8 cellular contexts compared by ENCODE assay signal in the genomic region with DNA sequence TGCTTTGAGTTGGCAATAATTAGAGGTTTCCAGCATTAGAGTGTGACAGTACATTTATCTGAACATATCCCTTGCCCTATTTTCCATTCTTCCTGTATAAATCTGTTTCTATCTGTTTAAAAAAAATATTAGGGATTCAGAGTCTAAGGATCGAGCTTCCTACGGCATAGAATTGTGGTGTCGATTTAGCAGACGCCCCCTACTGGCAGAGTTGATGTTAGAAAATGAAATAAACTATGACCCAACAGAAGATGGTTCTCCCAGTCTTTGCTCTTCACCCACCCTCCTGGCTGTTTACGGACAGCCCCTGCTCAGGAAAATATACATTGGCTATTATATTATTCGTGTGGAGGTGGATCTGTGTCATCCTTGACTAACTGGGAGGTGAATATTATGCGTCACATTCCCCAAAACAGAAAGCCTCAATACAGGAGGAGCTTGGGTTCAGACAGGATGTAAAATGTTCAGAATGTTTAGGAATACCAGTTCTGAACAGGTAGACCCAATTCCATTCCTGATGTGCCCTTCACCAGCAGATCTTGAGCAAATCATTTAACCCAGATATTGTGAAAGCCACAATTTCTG. TPM values are rescaled to one million over a fixed set of nuclear protein-coding genes. Genes with fewer than 3 reads are reported as not detected.
A peak's percentile ranks its signal among the peaks of the same experiment; 100 is the strongest.
DNase-seq lines count a peak whose midpoint lies in the region; ATAC-seq, FAIRE-seq and TF ChIP-seq lines count a peak whose summit lies in the region.

No MANE protein-coding gene starts in this region.

- no peaks in the 10 kb centered on the region for H3K36me3 ChIP-seq in RWPE2 (ENCODE audit: low read depth)
- H3K36me3 ChIP-seq in GM12878 (ENCODE audit: control insufficient read depth in 2 of 2, insufficient read depth in 2 of 2, low read length in 1 of 2): no peaks in the 10 kb centered on the region
- H3K36me3 ChIP-seq in left lung: no peaks in the 10 kb centered on the region
- no peaks in the 10 kb centered on the region for H3K36me3 ChIP-seq in tibial nerve

- SMC1A ChIA-PET in GM12878 (lab: Charles Lee; ENCODE audit: uncharacterized antibody, unreplicated experiment): interaction anchor here (0.7 to 12.6 kb wide), 29 partner anchors 10 to 154 kb away, joined by 3 to 165 read pairs (median 5); a partner anchor contains a TSS

- H3K9me3 ChIP-seq in RWPE2 (ENCODE audit: severe bottlenecking) (no peaks in the 10 kb centered on the region), GM12878 (replicated peaks; ENCODE audit: control insufficient read depth, insufficient read depth, low read length) (no peaks in the 10 kb centered on the region; the same call in 2 of the 3 replicates), left lung (no peaks in the 10 kb centered on the region), tibial nerve (no peaks in the 10 kb centered on the region)

- no TSS peak for BruUV-seq in GM12878 (replicated peaks; lab: Mats Ljungman, UMichigan)

- H3K4me2 ChIP-seq in GM12878 (ENCODE audit: control insufficient read depth, insufficient read depth): no peak overlapping the region

- H3K4me3 ChIP-seq in RWPE2 (ENCODE audit: severe bottlenecking) (no peak overlapping the region), GM12878 (no peak overlapping the region), left lung (no peak overlapping the region), tibial nerve (no peak overlapping the region)

- ATAC-seq in HG03342 (IDR thresholded peaks at IDR 0.05; ENCODE audit: unreplicated experiment) (peak; percentile 62), RWPE2 (ENCODE audit: low read depth) (no peak; the same call in 2 of the 3 replicates), GM12878 (peak; percentile 74; the same call in 2 of the 3 replicates), left lung (peak; percentile 69), GM19455 (IDR thresholded peaks at IDR 0.05; ENCODE audit: unreplicated experiment) (no peak)

- no peaks in the 10 kb centered on the region for H3K4me1 ChIP-seq in RWPE2 (ENCODE audit: insufficient read depth, poor library complexity, severe bottlenecking)
- no peaks in the 10 kb centered on the region for H3K4me1 ChIP-seq in GM12878 (ENCODE audit: control insufficient read depth, insufficient read depth, low read length)
- H3K4me1 ChIP-seq in left lung: no peaks in the 10 kb centered on the region
- peaks cover 0 to 14% (median 0%) of the 10 kb centered on the region in 4 donors for H3K4me1 ChIP-seq in tibial nerve

- peak; percentile 39; the same call in 1 of the 2 replicates for TF ChIP-seq RAD21 in GM12878 (IDR thresholded peaks at IDR 0.05; ENCODE audit: insufficient read depth, low read depth, low read length)

- 14% methylated on average over 7 of the region's 7 CpGs for WGBS in GM12878 (ENCODE audit: insufficient coverage, insufficient replicate concordance, low lambda C conversion rate, missing lambda C conversion rate)
- 35% methylated on average over 7 of the region's 7 CpGs for WGBS in tibial nerve, 2 donors

- in situ Hi-C loops in GM12878 (cut with MboI): no loop called here

- POLR2A ChIA-PET in GM12878 (lab: Charles Lee): interaction anchor here (1.1 to 1.4 kb wide), 2 partner anchors 84 to 111 kb away, joined by 3 to 5 read pairs; no protein-coding TSS in a partner anchor

- no peak overlapping the region for H2AFZ ChIP-seq in GM12878 (ENCODE audit: control insufficient read depth, low read depth, low read length)

- no peak for TF ChIP-seq EP300 in GM12878 (IDR thresholded peaks at IDR 0.05; ENCODE audit: borderline replicate concordance in 1 of 2, control insufficient read depth in 1 of 2, low read depth in 2 of 2, low read length in 2 of 2)
- TF ChIP-seq EP300 in tibial nerve (IDR thresholded peaks at IDR 0.05): no peak

- H3K27ac ChIP-seq in RWPE2 (ENCODE audit: poor library complexity, severe bottlenecking) (no peak overlapping the region), GM12878 (ENCODE audit: control insufficient read depth, insufficient read depth) (no peak overlapping the region), left lung (no peak overlapping the region), tibial nerve (no peak overlapping the region)

- H3K9ac ChIP-seq in GM12878 (ENCODE audit: control insufficient read depth, insufficient read depth, low read length): no peak overlapping the region

- peak; percentile 78 for FAIRE-seq in GM12878 (lab: Jason Lieb, UNC)

- no peaks in the 10 kb centered on the region for H3K27me3 ChIP-seq in RWPE2 (ENCODE audit: insufficient read depth, poor library complexity, severe bottlenecking)
- no peaks in the 10 kb centered on the region for H3K27me3 ChIP-seq in GM12878 (replicated peaks in 1 of 2; ENCODE audit: control insufficient read depth in 2 of 2, insufficient read depth in 2 of 2, low read length in 1 of 2)
- no peaks in the 10 kb centered on the region for H3K27me3 ChIP-seq in left lung
- no peaks in the 10 kb centered on the region for H3K27me3 ChIP-seq in tibial nerve

- TF ChIP-seq CTCF in GM10266 (IDR thresholded peaks at IDR 0.05; ENCODE audit: control insufficient read depth, insufficient read depth, low read depth, missing control alignments): peak; percentile 60
- peak; percentile 87 for TF ChIP-seq CTCF in RWPE2 (IDR thresholded peaks at IDR 0.05; ENCODE audit: poor library complexity, severe bottlenecking)
- peak; percentile 39 to 69 (median 56) for TF ChIP-seq CTCF in GM12878 (IDR thresholded peaks at IDR 0.05 in 2 of 3, conservative IDR thresholded peaks at IDR 0.05 in 1 of 3; ENCODE audit: control insufficient read depth in 2 of 3, extremely low read depth in 1 of 3, insufficient read depth in 1 of 3, low read depth in 3 of 3, low read length in 3 of 3)
- peak; percentile 44 to 51 for TF ChIP-seq CTCF in left lung (IDR thresholded peaks at IDR 0.05)
- TF ChIP-seq CTCF in tibial nerve (IDR thresholded peaks at IDR 0.05): peak; percentile 35 to 59 (median 51)

- CTCF ChIA-PET in GM12878 (lab: Yijun Ruan, JAX): interaction anchor here (0.7 to 13.5 kb wide), 54 partner anchors 11 to 675 kb away, joined by 3 to 208 read pairs (median 6); a partner anchor contains a TSS

- DNase-seq in AG08396 (ENCODE audit: low spot score): peak; percentile 25
- DNase-seq in GM10266 (ENCODE audit: extremely low spot score): peak; percentile 11
- DNase-seq in RWPE2 (ENCODE audit: low spot score): no peak
- no peak for DNase-seq in GM12878 (ENCODE audit: low read depth, low spot score)
- DNase-seq in left lung: no peak
- DNase-seq in tibial nerve (ENCODE audit: low spot score in 2 of 2): peak in 1 of 2 donors; percentile 63

- RAD21 ChIA-PET in GM12878 (lab: Charles Lee; ENCODE audit: unreplicated experiment): interaction anchor here (0.7 to 4.2 kb wide), 14 partner anchors 9 to 156 kb away, joined by 3 to 29 read pairs (median 4); a partner anchor contains a TSS

- no peaks in the 10 kb centered on the region for H4K20me1 ChIP-seq in GM12878 (ENCODE audit: control insufficient read depth, insufficient read depth)

- intact Hi-C loops in GM12878 (cut with micrococcal nuclease; ENCODE audit: unreplicated experiment) (no loop called here), left lung (cut with DNase I) (no loop called here)

- no peak for TF ChIP-seq POLR2A in GM12878 (IDR thresholded peaks at IDR 0.05; ENCODE audit: low read depth, low read length)
- no peak for TF ChIP-seq POLR2A in tibial nerve (IDR thresholded peaks at IDR 0.05)

- no peaks in the 10 kb centered on the region for H3K79me2 ChIP-seq in GM12878 (ENCODE audit: control insufficient read depth, insufficient read depth, low read length)

TF ChIP-seq in GM12878, 131 proteins besides CTCF, POLR2A, EP300 and RAD21:
- TF ChIP-seq SMC3 (IDR thresholded peaks at IDR 0.05; ENCODE audit: borderline replicate concordance, low read length): 0 out of 2 replicates have a peak, but pooled peaks have one; percentile 20
- TF ChIP-seq NR2F1 (conservative IDR thresholded peaks at IDR 0.05): no peak
- no peak for TF ChIP-seq POLR2AphosphoS5 (IDR thresholded peaks at IDR 0.05; ENCODE audit: low read length)
- TF ChIP-seq RUNX3 (IDR thresholded peaks at IDR 0.05; ENCODE audit: low read length): peak; percentile 35; the same call in 1 of the 2 replicates

RNA-seq across cellular contexts. Expression of a gene that starts 10.6 kb away (rescaled TPM):
- 17.5 and 19.5 TPM in 2 replicates for total RNA-seq in GM12878 (2013; cell fraction: nucleolus; rRNA removed)
- total RNA-seq in GM12878 (2014; rRNA removed): 1.5 and 1.7 TPM in 2 replicates
- total RNA-seq in GM12878 (2014; rRNA removed; fragmentation: Illumina TruSeq; extraction: Trizol): 2.3 and 3.0 TPM in 2 replicates
- 1.2 and 1.5 TPM in 2 replicates for total RNA-seq in GM12878 (2021)
- polyA plus RNA-seq in GM12878 (2011; ENCODE audit: low read depth): 3.4 TPM
- 5.3 and 8.9 TPM in 2 replicates for polyA plus RNA-seq in GM12878 (2011; rRNA removed)
- 0.19 and 0.38 TPM in 2 replicates for polyA plus RNA-seq in GM12878 (2011; cell fraction: cytosol; rRNA removed)
- 20.3 and 21.5 TPM in 2 replicates for polyA plus RNA-seq in GM12878 (2011; cell fraction: nucleus; rRNA removed)
- 2.7 and 4.9 TPM in 2 replicates for polyA plus RNA-seq in GM12878 (2012)
- polyA plus RNA-seq in GM12878 (2014; fragmentation: Illumina TruSeq; extraction: Trizol): 4.7 and 5.0 TPM in 2 replicates
- polyA plus RNA-seq in GM12878 (2014; fragmentation: Nextera tagmentation; extraction: Ambion mirVana): 1 to 10 TPM in 1 of 2 experiments, under 1 TPM in 1; 0.29 to 1.0 TPM
- 4.2 and 4.5 TPM in 2 replicates for polyA plus RNA-seq in GM12878 (2014; rRNA removed)
- polyA plus RNA-seq in GM12878 (2016; fragmentation: Nextera tagmentation; extraction: Ambion mirVana): under 1 TPM; 0.26 to 0.40 TPM
- 3.1 and 4.0 TPM in 2 replicates for polyA minus RNA-seq in GM12878 (2011; rRNA and poly(A)+ RNA removed)
- not detected in 2 replicates for polyA minus RNA-seq in GM12878 (2011; cell fraction: cytosol; rRNA and poly(A)+ RNA removed)
- 3.0 and 5.5 TPM in 2 replicates for polyA minus RNA-seq in GM12878 (2011; cell fraction: nucleus; rRNA and poly(A)+ RNA removed)
- under 1 TPM in 1 of 2 donors, not detected in 1; 0.37 TPM for total RNA-seq in left lung
- 1 to 10 TPM in 3 of 4 donors, under 1 TPM in 1; 0.39 to 1.2 (median 1.1) TPM for total RNA-seq in tibial nerve

Comparison
In these comparisons a context has a peak if more than half of its experiments do, and no peak if none do; other contexts are left out.
1. DNase-seq: peak in AG08396 (single experiment) and GM10266 (single experiment); none in RWPE2 (single experiment), GM12878 (single experiment) and left lung (0 of 2).
2. ATAC-seq: peak in HG03342 (single experiment), GM12878 (single experiment) and left lung (single experiment); none in RWPE2 (single experiment) and GM19455 (single experiment).
3. Peak in every context shown above with its lines, with median percentiles within 50 percentile points of each other: CTCF ChIP-seq.